In the genomic region with DNA sequence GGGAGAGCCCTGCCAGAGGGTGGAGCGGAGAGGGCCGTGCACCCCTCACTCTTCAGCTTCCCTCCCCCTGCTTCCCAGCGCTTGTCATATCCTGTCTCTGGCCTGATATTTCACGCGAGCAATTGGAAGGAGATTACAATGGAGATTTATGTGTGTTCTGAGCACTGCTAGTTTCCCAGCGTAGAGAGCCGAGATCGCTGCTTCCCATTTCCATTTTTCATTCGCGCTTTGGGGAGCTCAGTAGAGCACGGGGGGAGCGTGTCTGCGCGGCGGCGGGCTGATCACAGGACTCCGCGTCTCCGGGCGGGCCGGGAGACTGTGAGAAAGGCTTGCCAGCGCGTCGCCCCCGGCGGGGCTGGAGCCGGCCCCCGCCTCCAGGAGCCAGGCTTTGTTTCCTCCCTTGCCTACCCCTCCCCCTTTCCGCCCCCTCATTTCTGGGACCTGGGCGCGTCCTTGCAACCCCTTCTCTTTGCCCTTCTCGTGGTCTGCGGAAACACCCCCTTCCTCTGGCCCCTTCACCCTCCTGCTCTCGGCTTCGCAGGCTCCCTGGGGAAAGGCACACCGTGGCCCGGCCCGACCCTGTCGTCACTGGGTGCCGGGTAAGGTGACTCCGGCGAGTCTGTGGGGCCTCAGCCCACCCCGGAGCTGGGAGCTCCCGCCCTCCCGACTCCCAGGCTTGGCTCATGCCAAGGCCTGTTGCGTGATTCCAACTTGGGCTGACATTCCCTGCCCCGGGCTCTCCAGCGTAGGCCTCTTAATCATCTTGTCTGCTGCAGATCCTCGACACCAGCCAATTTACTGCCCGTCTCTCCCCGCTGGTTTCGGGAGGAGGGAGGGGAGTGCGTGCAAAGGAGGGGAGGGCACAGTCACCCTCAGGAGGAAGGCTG, we compare ENCODE assay signal across 1 cellular context.
A peak's percentile ranks its signal among the peaks of the same experiment; 100 is the strongest.
TF ChIP-seq lines count a peak whose summit lies in the region.

No MANE protein-coding gene starts in this region.

TF ChIP-seq in K562, 482 proteins besides CTCF, POLR2A, EP300 and RAD21 (continued from another document):
- TF ChIP-seq, protein P1, sequence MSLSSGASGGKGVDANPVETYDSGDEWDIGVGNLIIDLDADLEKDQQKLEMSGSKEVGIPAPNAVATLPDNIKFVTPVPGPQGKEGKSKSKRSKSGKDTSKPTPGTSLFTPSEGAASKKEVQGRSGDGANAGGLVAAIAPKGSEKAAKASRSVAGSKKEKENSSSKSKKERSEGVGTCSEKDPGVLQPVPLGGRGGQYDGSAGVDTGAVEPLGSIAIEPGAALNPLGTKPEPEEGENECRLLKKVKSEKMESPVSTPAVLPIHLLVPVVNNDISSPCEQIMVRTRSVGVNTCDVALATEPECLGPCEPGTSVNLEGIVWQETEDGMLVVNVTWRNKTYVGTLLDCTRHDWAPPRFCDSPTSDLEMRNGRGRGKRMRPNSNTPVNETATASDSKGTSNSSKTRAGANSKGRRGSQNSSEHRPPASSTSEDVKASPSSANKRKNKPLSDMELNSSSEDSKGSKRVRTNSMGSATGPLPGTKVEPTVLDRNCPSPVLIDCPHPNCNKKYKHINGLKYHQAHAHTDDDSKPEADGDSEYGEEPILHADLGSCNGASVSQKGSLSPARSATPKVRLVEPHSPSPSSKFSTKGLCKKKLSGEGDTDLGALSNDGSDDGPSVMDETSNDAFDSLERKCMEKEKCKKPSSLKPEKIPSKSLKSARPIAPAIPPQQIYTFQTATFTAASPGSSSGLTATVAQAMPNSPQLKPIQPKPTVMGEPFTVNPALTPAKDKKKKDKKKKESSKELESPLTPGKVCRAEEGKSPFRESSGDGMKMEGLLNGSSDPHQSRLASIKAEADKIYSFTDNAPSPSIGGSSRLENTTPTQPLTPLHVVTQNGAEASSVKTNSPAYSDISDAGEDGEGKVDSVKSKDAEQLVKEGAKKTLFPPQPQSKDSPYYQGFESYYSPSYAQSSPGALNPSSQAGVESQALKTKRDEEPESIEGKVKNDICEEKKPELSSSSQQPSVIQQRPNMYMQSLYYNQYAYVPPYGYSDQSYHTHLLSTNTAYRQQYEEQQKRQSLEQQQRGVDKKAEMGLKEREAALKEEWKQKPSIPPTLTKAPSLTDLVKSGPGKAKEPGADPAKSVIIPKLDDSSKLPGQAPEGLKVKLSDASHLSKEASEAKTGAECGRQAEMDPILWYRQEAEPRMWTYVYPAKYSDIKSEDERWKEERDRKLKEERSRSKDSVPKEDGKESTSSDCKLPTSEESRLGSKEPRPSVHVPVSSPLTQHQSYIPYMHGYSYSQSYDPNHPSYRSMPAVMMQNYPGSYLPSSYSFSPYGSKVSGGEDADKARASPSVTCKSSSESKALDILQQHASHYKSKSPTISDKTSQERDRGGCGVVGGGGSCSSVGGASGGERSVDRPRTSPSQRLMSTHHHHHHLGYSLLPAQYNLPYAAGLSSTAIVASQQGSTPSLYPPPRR (CRISPR knock-in tag; IDR thresholded peaks at IDR 0.05; ENCODE audit: borderline replicate concordance) = no peak
- TF ChIP-seq BHLHE40 (IDR thresholded peaks at IDR 0.05; ENCODE audit: low read length) = no peak
- TF ChIP-seq, protein P2, sequence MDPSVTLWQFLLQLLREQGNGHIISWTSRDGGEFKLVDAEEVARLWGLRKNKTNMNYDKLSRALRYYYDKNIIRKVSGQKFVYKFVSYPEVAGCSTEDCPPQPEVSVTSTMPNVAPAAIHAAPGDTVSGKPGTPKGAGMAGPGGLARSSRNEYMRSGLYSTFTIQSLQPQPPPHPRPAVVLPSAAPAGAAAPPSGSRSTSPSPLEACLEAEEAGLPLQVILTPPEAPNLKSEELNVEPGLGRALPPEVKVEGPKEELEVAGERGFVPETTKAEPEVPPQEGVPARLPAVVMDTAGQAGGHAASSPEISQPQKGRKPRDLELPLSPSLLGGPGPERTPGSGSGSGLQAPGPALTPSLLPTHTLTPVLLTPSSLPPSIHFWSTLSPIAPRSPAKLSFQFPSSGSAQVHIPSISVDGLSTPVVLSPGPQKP (CRISPR knock-in tag; IDR thresholded peaks at IDR 0.05) = no peak
- TF ChIP-seq, protein P3, sequence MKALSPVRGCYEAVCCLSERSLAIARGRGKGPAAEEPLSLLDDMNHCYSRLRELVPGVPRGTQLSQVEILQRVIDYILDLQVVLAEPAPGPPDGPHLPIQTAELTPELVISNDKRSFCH (CRISPR knock-in tag; IDR thresholded peaks at IDR 0.05) = no peak
- TF ChIP-seq, protein P3 (tag; IDR thresholded peaks at IDR 0.05) = no peak
- TF ChIP-seq, protein P4, sequence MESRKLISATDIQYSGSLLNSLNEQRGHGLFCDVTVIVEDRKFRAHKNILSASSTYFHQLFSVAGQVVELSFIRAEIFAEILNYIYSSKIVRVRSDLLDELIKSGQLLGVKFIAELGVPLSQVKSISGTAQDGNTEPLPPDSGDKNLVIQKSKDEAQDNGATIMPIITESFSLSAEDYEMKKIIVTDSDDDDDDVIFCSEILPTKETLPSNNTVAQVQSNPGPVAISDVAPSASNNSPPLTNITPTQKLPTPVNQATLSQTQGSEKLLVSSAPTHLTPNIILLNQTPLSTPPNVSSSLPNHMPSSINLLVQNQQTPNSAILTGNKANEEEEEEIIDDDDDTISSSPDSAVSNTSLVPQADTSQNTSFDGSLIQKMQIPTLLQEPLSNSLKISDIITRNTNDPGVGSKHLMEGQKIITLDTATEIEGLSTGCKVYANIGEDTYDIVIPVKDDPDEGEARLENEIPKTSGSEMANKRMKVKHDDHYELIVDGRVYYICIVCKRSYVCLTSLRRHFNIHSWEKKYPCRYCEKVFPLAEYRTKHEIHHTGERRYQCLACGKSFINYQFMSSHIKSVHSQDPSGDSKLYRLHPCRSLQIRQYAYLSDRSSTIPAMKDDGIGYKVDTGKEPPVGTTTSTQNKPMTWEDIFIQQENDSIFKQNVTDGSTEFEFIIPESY (CRISPR knock-in tag; IDR thresholded peaks at IDR 0.05) = peak; percentile 57; the same call in 1 of the 2 replicates
- no peak for TF ChIP-seq POLR2AphosphoS5 (IDR thresholded peaks at IDR 0.05; ENCODE audit: control insufficient read depth, insufficient read depth, low read depth, low read length)
- no peak for TF ChIP-seq WHSC1 (IDR thresholded peaks at IDR 0.05; ENCODE audit: low read length)
- TF ChIP-seq, protein P5, sequence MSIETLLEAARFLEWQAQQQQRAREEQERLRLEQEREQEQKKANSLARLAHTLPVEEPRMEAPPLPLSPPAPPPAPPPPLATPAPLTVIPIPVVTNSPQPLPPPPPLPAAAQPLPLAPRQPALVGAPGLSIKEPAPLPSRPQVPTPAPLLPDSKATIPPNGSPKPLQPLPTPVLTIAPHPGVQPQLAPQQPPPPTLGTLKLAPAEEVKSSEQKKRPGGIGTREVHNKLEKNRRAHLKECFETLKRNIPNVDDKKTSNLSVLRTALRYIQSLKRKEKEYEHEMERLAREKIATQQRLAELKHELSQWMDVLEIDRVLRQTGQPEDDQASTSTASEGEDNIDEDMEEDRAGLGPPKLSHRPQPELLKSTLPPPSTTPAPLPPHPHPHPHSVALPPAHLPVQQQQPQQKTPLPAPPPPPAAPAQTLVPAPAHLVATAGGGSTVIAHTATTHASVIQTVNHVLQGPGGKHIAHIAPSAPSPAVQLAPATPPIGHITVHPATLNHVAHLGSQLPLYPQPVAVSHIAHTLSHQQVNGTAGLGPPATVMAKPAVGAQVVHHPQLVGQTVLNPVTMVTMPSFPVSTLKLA (conservative IDR thresholded peaks at IDR 0.05) = no peak
- no peak for TF ChIP-seq SMAD1 (IDR thresholded peaks at IDR 0.05; ENCODE audit: low read depth, low read length, partially characterized antibody)
- TF ChIP-seq SOX6 (IDR thresholded peaks at IDR 0.05) = no peak
TF ChIP-seq in K562: peak in this region for 3.
